1 cellular context compared by ENCODE assay signal in the genomic region with DNA sequence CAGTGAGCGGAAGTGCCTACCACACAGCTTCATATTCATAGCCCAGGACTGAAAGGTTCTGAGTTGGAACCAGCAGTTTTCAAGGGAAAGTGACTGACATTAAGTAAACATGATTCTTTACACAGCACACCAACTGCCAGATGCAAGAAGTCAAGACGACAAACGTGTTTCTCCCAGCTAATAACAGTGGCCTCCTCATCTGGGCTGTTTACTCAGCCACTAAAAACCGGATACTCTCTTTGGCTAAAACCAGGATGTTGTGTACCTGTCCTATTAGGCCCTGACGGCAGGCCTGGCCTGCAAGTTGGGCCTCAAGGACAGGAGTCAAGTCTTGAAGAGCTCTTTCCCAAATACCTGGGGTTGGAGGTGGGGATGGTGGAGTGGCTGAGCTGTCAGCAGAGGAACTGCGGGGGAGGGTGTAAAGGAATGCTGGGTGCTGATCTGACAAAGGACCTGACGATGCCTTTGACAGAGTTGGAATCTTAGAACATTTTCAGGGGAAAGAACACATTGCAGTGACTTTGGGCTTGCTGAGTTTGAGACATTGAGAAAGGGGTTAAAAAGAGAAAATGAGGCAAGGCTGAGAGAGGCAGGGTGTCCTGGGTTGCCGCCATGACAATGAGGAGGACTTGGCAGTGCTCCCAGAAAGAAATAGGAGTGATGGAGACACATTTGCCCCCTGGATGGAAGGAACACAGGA.
TF ChIP-seq lines count a peak whose summit lies in the region.

No MANE protein-coding gene starts in this region.

TF ChIP-seq in K562, 482 proteins besides CTCF, POLR2A, EP300 and RAD21 (continued from another document and continues in another):
- TF ChIP-seq, protein P1, sequence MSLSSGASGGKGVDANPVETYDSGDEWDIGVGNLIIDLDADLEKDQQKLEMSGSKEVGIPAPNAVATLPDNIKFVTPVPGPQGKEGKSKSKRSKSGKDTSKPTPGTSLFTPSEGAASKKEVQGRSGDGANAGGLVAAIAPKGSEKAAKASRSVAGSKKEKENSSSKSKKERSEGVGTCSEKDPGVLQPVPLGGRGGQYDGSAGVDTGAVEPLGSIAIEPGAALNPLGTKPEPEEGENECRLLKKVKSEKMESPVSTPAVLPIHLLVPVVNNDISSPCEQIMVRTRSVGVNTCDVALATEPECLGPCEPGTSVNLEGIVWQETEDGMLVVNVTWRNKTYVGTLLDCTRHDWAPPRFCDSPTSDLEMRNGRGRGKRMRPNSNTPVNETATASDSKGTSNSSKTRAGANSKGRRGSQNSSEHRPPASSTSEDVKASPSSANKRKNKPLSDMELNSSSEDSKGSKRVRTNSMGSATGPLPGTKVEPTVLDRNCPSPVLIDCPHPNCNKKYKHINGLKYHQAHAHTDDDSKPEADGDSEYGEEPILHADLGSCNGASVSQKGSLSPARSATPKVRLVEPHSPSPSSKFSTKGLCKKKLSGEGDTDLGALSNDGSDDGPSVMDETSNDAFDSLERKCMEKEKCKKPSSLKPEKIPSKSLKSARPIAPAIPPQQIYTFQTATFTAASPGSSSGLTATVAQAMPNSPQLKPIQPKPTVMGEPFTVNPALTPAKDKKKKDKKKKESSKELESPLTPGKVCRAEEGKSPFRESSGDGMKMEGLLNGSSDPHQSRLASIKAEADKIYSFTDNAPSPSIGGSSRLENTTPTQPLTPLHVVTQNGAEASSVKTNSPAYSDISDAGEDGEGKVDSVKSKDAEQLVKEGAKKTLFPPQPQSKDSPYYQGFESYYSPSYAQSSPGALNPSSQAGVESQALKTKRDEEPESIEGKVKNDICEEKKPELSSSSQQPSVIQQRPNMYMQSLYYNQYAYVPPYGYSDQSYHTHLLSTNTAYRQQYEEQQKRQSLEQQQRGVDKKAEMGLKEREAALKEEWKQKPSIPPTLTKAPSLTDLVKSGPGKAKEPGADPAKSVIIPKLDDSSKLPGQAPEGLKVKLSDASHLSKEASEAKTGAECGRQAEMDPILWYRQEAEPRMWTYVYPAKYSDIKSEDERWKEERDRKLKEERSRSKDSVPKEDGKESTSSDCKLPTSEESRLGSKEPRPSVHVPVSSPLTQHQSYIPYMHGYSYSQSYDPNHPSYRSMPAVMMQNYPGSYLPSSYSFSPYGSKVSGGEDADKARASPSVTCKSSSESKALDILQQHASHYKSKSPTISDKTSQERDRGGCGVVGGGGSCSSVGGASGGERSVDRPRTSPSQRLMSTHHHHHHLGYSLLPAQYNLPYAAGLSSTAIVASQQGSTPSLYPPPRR (CRISPR knock-in tag; IDR thresholded peaks at IDR 0.05; ENCODE audit: borderline replicate concordance) = no peak
- TF ChIP-seq PRPF4 (IDR thresholded peaks at IDR 0.05; ENCODE audit: insufficient read depth, low read depth, low read length, poor library complexity, severe bottlenecking) = no peak
- TF ChIP-seq ZC3H4 (CRISPR knock-in tag; IDR thresholded peaks at IDR 0.05; ENCODE audit: borderline replicate concordance) = no peak
- no peak for TF ChIP-seq TRIM28 (IDR thresholded peaks at IDR 0.05)
- TF ChIP-seq, protein P2, sequence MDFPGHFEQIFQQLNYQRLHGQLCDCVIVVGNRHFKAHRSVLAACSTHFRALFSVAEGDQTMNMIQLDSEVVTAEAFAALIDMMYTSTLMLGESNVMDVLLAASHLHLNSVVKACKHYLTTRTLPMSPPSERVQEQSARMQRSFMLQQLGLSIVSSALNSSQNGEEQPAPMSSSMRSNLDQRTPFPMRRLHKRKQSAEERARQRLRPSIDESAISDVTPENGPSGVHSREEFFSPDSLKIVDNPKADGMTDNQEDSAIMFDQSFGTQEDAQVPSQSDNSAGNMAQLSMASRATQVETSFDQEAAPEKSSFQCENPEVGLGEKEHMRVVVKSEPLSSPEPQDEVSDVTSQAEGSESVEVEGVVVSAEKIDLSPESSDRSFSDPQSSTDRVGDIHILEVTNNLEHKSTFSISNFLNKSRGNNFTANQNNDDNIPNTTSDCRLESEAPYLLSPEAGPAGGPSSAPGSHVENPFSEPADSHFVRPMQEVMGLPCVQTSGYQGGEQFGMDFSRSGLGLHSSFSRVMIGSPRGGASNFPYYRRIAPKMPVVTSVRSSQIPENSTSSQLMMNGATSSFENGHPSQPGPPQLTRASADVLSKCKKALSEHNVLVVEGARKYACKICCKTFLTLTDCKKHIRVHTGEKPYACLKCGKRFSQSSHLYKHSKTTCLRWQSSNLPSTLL (IDR thresholded peaks at IDR 0.05) = no peak
- no peak for TF ChIP-seq ZKSCAN3 (CRISPR knock-in tag; IDR thresholded peaks at IDR 0.05)
- TF ChIP-seq, protein P3, sequence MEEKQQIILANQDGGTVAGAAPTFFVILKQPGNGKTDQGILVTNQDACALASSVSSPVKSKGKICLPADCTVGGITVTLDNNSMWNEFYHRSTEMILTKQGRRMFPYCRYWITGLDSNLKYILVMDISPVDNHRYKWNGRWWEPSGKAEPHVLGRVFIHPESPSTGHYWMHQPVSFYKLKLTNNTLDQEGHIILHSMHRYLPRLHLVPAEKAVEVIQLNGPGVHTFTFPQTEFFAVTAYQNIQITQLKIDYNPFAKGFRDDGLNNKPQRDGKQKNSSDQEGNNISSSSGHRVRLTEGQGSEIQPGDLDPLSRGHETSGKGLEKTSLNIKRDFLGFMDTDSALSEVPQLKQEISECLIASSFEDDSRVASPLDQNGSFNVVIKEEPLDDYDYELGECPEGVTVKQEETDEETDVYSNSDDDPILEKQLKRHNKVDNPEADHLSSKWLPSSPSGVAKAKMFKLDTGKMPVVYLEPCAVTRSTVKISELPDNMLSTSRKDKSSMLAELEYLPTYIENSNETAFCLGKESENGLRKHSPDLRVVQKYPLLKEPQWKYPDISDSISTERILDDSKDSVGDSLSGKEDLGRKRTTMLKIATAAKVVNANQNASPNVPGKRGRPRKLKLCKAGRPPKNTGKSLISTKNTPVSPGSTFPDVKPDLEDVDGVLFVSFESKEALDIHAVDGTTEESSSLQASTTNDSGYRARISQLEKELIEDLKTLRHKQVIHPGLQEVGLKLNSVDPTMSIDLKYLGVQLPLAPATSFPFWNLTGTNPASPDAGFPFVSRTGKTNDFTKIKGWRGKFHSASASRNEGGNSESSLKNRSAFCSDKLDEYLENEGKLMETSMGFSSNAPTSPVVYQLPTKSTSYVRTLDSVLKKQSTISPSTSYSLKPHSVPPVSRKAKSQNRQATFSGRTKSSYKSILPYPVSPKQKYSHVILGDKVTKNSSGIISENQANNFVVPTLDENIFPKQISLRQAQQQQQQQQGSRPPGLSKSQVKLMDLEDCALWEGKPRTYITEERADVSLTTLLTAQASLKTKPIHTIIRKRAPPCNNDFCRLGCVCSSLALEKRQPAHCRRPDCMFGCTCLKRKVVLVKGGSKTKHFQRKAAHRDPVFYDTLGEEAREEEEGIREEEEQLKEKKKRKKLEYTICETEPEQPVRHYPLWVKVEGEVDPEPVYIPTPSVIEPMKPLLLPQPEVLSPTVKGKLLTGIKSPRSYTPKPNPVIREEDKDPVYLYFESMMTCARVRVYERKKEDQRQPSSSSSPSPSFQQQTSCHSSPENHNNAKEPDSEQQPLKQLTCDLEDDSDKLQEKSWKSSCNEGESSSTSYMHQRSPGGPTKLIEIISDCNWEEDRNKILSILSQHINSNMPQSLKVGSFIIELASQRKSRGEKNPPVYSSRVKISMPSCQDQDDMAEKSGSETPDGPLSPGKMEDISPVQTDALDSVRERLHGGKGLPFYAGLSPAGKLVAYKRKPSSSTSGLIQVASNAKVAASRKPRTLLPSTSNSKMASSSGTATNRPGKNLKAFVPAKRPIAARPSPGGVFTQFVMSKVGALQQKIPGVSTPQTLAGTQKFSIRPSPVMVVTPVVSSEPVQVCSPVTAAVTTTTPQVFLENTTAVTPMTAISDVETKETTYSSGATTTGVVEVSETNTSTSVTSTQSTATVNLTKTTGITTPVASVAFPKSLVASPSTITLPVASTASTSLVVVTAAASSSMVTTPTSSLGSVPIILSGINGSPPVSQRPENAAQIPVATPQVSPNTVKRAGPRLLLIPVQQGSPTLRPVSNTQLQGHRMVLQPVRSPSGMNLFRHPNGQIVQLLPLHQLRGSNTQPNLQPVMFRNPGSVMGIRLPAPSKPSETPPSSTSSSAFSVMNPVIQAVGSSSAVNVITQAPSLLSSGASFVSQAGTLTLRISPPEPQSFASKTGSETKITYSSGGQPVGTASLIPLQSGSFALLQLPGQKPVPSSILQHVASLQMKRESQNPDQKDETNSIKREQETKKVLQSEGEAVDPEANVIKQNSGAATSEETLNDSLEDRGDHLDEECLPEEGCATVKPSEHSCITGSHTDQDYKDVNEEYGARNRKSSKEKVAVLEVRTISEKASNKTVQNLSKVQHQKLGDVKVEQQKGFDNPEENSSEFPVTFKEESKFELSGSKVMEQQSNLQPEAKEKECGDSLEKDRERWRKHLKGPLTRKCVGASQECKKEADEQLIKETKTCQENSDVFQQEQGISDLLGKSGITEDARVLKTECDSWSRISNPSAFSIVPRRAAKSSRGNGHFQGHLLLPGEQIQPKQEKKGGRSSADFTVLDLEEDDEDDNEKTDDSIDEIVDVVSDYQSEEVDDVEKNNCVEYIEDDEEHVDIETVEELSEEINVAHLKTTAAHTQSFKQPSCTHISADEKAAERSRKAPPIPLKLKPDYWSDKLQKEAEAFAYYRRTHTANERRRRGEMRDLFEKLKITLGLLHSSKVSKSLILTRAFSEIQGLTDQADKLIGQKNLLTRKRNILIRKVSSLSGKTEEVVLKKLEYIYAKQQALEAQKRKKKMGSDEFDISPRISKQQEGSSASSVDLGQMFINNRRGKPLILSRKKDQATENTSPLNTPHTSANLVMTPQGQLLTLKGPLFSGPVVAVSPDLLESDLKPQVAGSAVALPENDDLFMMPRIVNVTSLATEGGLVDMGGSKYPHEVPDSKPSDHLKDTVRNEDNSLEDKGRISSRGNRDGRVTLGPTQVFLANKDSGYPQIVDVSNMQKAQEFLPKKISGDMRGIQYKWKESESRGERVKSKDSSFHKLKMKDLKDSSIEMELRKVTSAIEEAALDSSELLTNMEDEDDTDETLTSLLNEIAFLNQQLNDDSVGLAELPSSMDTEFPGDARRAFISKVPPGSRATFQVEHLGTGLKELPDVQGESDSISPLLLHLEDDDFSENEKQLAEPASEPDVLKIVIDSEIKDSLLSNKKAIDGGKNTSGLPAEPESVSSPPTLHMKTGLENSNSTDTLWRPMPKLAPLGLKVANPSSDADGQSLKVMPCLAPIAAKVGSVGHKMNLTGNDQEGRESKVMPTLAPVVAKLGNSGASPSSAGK (IDR thresholded peaks at IDR 0.05) = no peak
- TF ChIP-seq, protein P4, sequence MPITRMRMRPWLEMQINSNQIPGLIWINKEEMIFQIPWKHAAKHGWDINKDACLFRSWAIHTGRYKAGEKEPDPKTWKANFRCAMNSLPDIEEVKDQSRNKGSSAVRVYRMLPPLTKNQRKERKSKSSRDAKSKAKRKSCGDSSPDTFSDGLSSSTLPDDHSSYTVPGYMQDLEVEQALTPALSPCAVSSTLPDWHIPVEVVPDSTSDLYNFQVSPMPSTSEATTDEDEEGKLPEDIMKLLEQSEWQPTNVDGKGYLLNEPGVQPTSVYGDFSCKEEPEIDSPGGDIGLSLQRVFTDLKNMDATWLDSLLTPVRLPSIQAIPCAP (CRISPR knock-in tag; IDR thresholded peaks at IDR 0.05; ENCODE audit: borderline replicate concordance) = no peak
- TF ChIP-seq GATAD2B (IDR thresholded peaks at IDR 0.05; ENCODE audit: borderline replicate concordance) = no peak
- TF ChIP-seq MYNN (IDR thresholded peaks at IDR 0.05) = no peak
- TF ChIP-seq MYNN (CRISPR knock-in tag; IDR thresholded peaks at IDR 0.05) = no peak
- TF ChIP-seq PPARD (CRISPR knock-in tag; IDR thresholded peaks at IDR 0.05) = no peak
- TF ChIP-seq BRCA1 (IDR thresholded peaks at IDR 0.05) = no peak
- no peak for TF ChIP-seq BRCA1 (CRISPR knock-in tag; IDR thresholded peaks at IDR 0.05)
- no peak for TF ChIP-seq RNF2 (IDR thresholded peaks at IDR 0.05)
- TF ChIP-seq ZNF584 (CRISPR knock-in tag; IDR thresholded peaks at IDR 0.05; ENCODE audit: low read depth) = 0 out of 2 replicates have a peak, but pooled peaks have one; percentile 7
- no peak for TF ChIP-seq CBX8 (IDR thresholded peaks at IDR 0.05; ENCODE audit: borderline replicate concordance, extremely low read depth, low read depth, low read length, poor library complexity, severe bottlenecking)
- no peak for TF ChIP-seq PTTG1 (tag; IDR thresholded peaks at IDR 0.05; ENCODE audit: low read depth)
- TF ChIP-seq MECOM (CRISPR knock-in tag; IDR thresholded peaks at IDR 0.05) = no peak
- peak; percentile 64; the same call in 1 of the 2 replicates for TF ChIP-seq ZNF263 (CRISPR knock-in tag; IDR thresholded peaks at IDR 0.05; ENCODE audit: borderline replicate concordance)
- TF ChIP-seq, protein P5, sequence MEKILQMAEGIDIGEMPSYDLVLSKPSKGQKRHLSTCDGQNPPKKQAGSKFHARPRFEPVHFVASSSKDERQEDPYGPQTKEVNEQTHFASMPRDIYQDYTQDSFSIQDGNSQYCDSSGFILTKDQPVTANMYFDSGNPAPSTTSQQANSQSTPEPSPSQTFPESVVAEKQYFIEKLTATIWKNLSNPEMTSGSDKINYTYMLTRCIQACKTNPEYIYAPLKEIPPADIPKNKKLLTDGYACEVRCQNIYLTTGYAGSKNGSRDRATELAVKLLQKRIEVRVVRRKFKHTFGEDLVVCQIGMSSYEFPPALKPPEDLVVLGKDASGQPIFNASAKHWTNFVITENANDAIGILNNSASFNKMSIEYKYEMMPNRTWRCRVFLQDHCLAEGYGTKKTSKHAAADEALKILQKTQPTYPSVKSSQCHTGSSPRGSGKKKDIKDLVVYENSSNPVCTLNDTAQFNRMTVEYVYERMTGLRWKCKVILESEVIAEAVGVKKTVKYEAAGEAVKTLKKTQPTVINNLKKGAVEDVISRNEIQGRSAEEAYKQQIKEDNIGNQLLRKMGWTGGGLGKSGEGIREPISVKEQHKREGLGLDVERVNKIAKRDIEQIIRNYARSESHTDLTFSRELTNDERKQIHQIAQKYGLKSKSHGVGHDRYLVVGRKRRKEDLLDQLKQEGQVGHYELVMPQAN (IDR thresholded peaks at IDR 0.05; ENCODE audit: borderline replicate concordance) = no peak
- TF ChIP-seq FOXA3 (CRISPR knock-in tag; conservative IDR thresholded peaks at IDR 0.05 in 1 of 2, IDR thresholded peaks at IDR 0.05 in 1 of 2) = peak; percentile 54 to 83; a peak in 2 of 4 replicates
- no peak for TF ChIP-seq FOXM1 (IDR thresholded peaks at IDR 0.05; ENCODE audit: low read depth)
- TF ChIP-seq FOXM1 (CRISPR knock-in tag; IDR thresholded peaks at IDR 0.05; ENCODE audit: low read depth) = no peak
- TF ChIP-seq FOXJ2 (tag; IDR thresholded peaks at IDR 0.05) = no peak
- no peak for TF ChIP-seq NCOA4 (IDR thresholded peaks at IDR 0.05; ENCODE audit: partially characterized antibody)
- TF ChIP-seq NONO (IDR thresholded peaks at IDR 0.05; ENCODE audit: low read depth in 2 of 2, low read length in 1 of 2) = no peak
- TF ChIP-seq TOE1 (IDR thresholded peaks at IDR 0.05; ENCODE audit: borderline replicate concordance) = no peak
- TF ChIP-seq TOE1 (CRISPR knock-in tag; IDR thresholded peaks at IDR 0.05; ENCODE audit: borderline replicate concordance, low read depth) = no peak
- TF ChIP-seq ZNF408 (CRISPR knock-in tag; IDR thresholded peaks at IDR 0.05; ENCODE audit: low read depth) = no peak
- TF ChIP-seq SOX6 (IDR thresholded peaks at IDR 0.05) = no peak
- TF ChIP-seq, protein P6, sequence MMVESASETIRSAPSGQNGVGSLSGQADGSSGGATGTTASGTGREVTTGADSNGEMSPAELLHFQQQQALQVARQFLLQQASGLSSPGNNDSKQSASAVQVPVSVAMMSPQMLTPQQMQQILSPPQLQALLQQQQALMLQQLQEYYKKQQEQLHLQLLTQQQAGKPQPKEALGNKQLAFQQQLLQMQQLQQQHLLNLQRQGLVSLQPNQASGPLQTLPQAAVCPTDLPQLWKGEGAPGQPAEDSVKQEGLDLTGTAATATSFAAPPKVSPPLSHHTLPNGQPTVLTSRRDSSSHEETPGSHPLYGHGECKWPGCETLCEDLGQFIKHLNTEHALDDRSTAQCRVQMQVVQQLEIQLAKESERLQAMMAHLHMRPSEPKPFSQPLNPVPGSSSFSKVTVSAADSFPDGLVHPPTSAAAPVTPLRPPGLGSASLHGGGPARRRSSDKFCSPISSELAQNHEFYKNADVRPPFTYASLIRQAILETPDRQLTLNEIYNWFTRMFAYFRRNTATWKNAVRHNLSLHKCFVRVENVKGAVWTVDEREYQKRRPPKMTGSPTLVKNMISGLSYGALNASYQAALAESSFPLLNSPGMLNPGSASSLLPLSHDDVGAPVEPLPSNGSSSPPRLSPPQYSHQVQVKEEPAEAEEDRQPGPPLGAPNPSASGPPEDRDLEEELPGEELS (CRISPR knock-in tag; IDR thresholded peaks at IDR 0.05; ENCODE audit: borderline replicate concordance) = no peak
